ENCODE assay signal across 39 cellular contexts in genomic region chr12:128471491-128471890, GRCh38.
"Had no signal": no experiment of that assay in that cellular context is flagged by ENCODE, and none has a peak within 500 bp of the region (broad histone marks: within the 10 kb centered on the region; RNA-seq: fewer than 3 reads in every experiment).

No MANE protein-coding gene starts in this region.

- H3K9me3 ChIP-seq: adrenal gland, ascending aorta, body of pancreas, breast epithelium had no signal

- DNase-seq: activated effector memory CD4-positive, alpha-beta T cell treated with anti-CD3 and anti-CD28 coated beads, Interleukin-2, amount 50 U/mL, for 16 hours; activated effector memory CD4-positive, alpha-beta T cell treated with Interleukin-2 at 50 U/mL for 16 hours; activated gamma-delta T cell; activated gamma-delta T cell treated with Interleukin-2 at 50 U/mL for 16 hours; activated naive CD4-positive, alpha-beta T cell treated with anti-CD3 and anti-CD28 coated beads for 36 hours; activated naive CD4-positive, alpha-beta T cell treated with anti-CD3 and anti-CD28 coated beads, Interleukin-2, amount 10 ng/mL, durations not matched to agents 7 days and 5 days; activated naive CD4-positive, alpha-beta T cell treated with anti-CD3 and anti-CD28 coated beads, Interleukin-2, amount 50 U/mL, for 16 hours; activated naive CD4-positive, alpha-beta T cell treated with Interleukin-2 at 50 U/mL for 16 hours; activated naive CD8-positive, alpha-beta T cell treated with anti-CD3 and anti-CD28 coated beads for 36 hours; activated naive CD8-positive, alpha-beta T cell treated with anti-CD3 and anti-CD28 coated beads, Interleukin-2, amount 10 ng/mL, durations not matched to agents 7 days and 5 days; activated naive CD8-positive, alpha-beta T cell treated with anti-CD3 and anti-CD28 coated beads, Interleukin-2, amount 50 U/mL, for 24 hours; activated T-cell treated with anti-CD3 and anti-CD28 coated beads, Interleukin-2, amount 50 U/mL, for 1 hour; activated T-cell treated with anti-CD3 and anti-CD28 coated beads, Interleukin-2, amount 50 U/mL, for 24 hours; activated T-cell treated with anti-CD3 and anti-CD28 coated beads, Interleukin-2, amount 50 U/mL, for 4 hours; activated T-cell treated with anti-CD3 and anti-CD28 coated beads, Interleukin-2, amount 50 U/mL, for 48 hours; activated T-cell treated with anti-CD3 and anti-CD28 coated beads, Interleukin-2, amount 50 U/mL, for 72 hours; adrenal gland; amniotic stem cell; amygdala; anterior cingulate cortex; aorta; body of pancreas; brain microvascular endothelial cell; caudate nucleus; central memory CD4-positive, alpha-beta T cell; cerebellar nuclear complex had no signal

- H3K27me3 ChIP-seq: adrenal gland, ascending aorta, body of pancreas, brain microvascular endothelial cell, breast epithelium, cardiac muscle cell had no signal

- H3K36me3 ChIP-seq: adrenal gland, ascending aorta, brain microvascular endothelial cell, breast epithelium, cardiac muscle cell had no signal

- H3K4me1 ChIP-seq: adrenal gland, ascending aorta, body of pancreas, breast epithelium had no signal

- H3K4me3 Mint-ChIP-seq: activated naive CD4-positive, alpha-beta T cell treated with anti-CD3 and anti-CD28 coated beads for 36 hours; activated naive CD4-positive, alpha-beta T cell treated with anti-CD3 and anti-CD28 coated beads, Interleukin-2, amount 10 ng/mL, durations not matched to agents 7 days and 5 days; activated naive CD4-positive, alpha-beta T cell treated with anti-CD3 and anti-CD28 coated beads, Interleukin-2, amount 50 U/mL, for 24 hours; activated naive CD8-positive, alpha-beta T cell; activated naive CD8-positive, alpha-beta T cell treated with anti-CD3 and anti-CD28 coated beads for 36 hours; activated naive CD8-positive, alpha-beta T cell treated with anti-CD3 and anti-CD28 coated beads, Interleukin-2, amount 10 ng/mL, durations not matched to agents 7 days and 5 days; activated naive CD8-positive, alpha-beta T cell treated with anti-CD3 and anti-CD28 coated beads, Interleukin-2, amount 50 U/mL, for 24 hours; activated T-cell treated with anti-CD3 and anti-CD28 coated beads, Interleukin-2, amount 50 U/mL, for 24 hours; activated T-cell treated with anti-CD3 and anti-CD28 coated beads, Interleukin-2, amount 50 U/mL, for 4 hours; activated T-cell treated with anti-CD3 and anti-CD28 coated beads, Interleukin-2, amount 50 U/mL, for 72 hours; activated T-helper 1 cell treated with anti-CD3 and anti-CD28 coated beads, Interleukin-12 subunit alpha, Interleukin-12 subunit beta, Interleukin-2, Interleukin-4 antibody, amounts not matched to agents 30 ng/mL and 10 ng/mL and 1 ng/mL, durations not matched to agents 14 hours and 24 hours and 36 hours; activated T-helper 17 cell treated with anti-CD3 and anti-CD28 coated beads, Interleukin-2, amount 50 U/mL, for 72 hours; brain; central memory CD8-positive, alpha-beta T cell had no signal

- FAIRE-seq: astrocyte, bronchial epithelial cell had no signal

- H3K4me3 ChIP-seq: adrenal gland, ascending aorta, body of pancreas, breast epithelium, cardiac muscle cell had no signal

- H3K27ac ChIP-seq: adrenal gland, ascending aorta, body of pancreas, brain microvascular endothelial cell, breast epithelium, cardiac muscle cell had no signal

- ATAC-seq: activated naive CD4-positive, alpha-beta T cell treated with anti-CD3 and anti-CD28 coated beads, Interleukin-2, amount 50 U/mL, for 72 hours; activated naive CD8-positive, alpha-beta T cell treated with anti-CD3 and anti-CD28 coated beads, Interleukin-2, amount 50 U/mL, for 24 hours; activated T-cell treated with anti-CD3 and anti-CD28 coated beads, Interleukin-2, amount 50 U/mL, for 4 hours; activated T-cell treated with anti-CD3 and anti-CD28 coated beads, Interleukin-2, amount 50 U/mL, for 72 hours; activated T-helper 17 cell treated with anti-CD3 and anti-CD28 coated beads, Interleukin-2, amount 50 U/mL, for 72 hours; body of pancreas had no signal

- H3K36me3 Mint-ChIP-seq: activated naive CD4-positive, alpha-beta T cell treated with anti-CD3 and anti-CD28 coated beads, Interleukin-2, amount 10 ng/mL, durations not matched to agents 7 days and 5 days; activated naive CD8-positive, alpha-beta T cell treated with anti-CD3 and anti-CD28 coated beads, Interleukin-2, amount 10 ng/mL, durations not matched to agents 7 days and 5 days had no signal

- H3K27me3 Mint-ChIP-seq: activated naive CD8-positive, alpha-beta T cell treated with anti-CD3 and anti-CD28 coated beads, Interleukin-2, amount 10 ng/mL, durations not matched to agents 7 days and 5 days; activated T-cell treated with anti-CD3 and anti-CD28 coated beads, Interleukin-2, amount 50 U/mL, for 24 hours; activated T-helper 17 cell treated with anti-CD3 and anti-CD28 coated beads, Interleukin-2, amount 50 U/mL, for 72 hours had no signal

- H3K4me1 Mint-ChIP-seq: activated naive CD4-positive, alpha-beta T cell treated with anti-CD3 and anti-CD28 coated beads, Interleukin-2, amount 10 ng/mL, durations not matched to agents 7 days and 5 days; activated naive CD4-positive, alpha-beta T cell treated with anti-CD3 and anti-CD28 coated beads, Interleukin-2, amount 50 U/mL, for 24 hours; activated naive CD8-positive, alpha-beta T cell treated with anti-CD3 and anti-CD28 coated beads for 36 hours; activated naive CD8-positive, alpha-beta T cell treated with anti-CD3 and anti-CD28 coated beads, Interleukin-2, amount 10 ng/mL, durations not matched to agents 7 days and 5 days; activated naive CD8-positive, alpha-beta T cell treated with anti-CD3 and anti-CD28 coated beads, Interleukin-2, amount 50 U/mL, for 24 hours; activated T-helper 17 cell treated with anti-CD3 and anti-CD28 coated beads, Interleukin-2, amount 50 U/mL, for 72 hours; central memory CD8-positive, alpha-beta T cell had no signal

- H3K27ac Mint-ChIP-seq: activated naive CD4-positive, alpha-beta T cell treated with anti-CD3 and anti-CD28 coated beads for 36 hours; activated naive CD4-positive, alpha-beta T cell treated with anti-CD3 and anti-CD28 coated beads, Interleukin-2, amount 10 ng/mL, durations not matched to agents 7 days and 5 days; activated naive CD4-positive, alpha-beta T cell treated with anti-CD3 and anti-CD28 coated beads, Interleukin-2, amount 50 U/mL, for 24 hours; activated naive CD4-positive, alpha-beta T cell treated with anti-CD3 and anti-CD28 coated beads, Interleukin-2, amount 50 U/mL, for 72 hours; activated naive CD8-positive, alpha-beta T cell; activated naive CD8-positive, alpha-beta T cell treated with anti-CD3 and anti-CD28 coated beads for 36 hours; activated naive CD8-positive, alpha-beta T cell treated with anti-CD3 and anti-CD28 coated beads, Interleukin-2, amount 10 ng/mL, durations not matched to agents 7 days and 5 days; activated naive CD8-positive, alpha-beta T cell treated with anti-CD3 and anti-CD28 coated beads, Interleukin-2, amount 50 U/mL, for 24 hours; activated T-cell treated with anti-CD3 and anti-CD28 coated beads, Interleukin-2, amount 50 U/mL, for 24 hours; activated T-cell treated with anti-CD3 and anti-CD28 coated beads, Interleukin-2, amount 50 U/mL, for 72 hours; activated T-helper 1 cell treated with anti-CD3 and anti-CD28 coated beads, Interleukin-12 subunit alpha, Interleukin-12 subunit beta, Interleukin-2, Interleukin-4 antibody, amounts not matched to agents 30 ng/mL and 10 ng/mL and 1 ng/mL, durations not matched to agents 14 hours and 24 hours and 36 hours; activated T-helper 17 cell treated with anti-CD3 and anti-CD28 coated beads, Interleukin-2, amount 50 U/mL, for 72 hours; activated T-helper 2 cell treated with anti-CD3 and anti-CD28 coated beads, Interferon-gamma antibody, Interleukin-2, Interleukin-4, amounts not matched to agents 10 μg/mL and 5 μg/mL and 100 μg/mL, durations not matched to agents 14 hours and 24 hours and 36 hours; brain had no signal
